In the genomic region with DNA sequence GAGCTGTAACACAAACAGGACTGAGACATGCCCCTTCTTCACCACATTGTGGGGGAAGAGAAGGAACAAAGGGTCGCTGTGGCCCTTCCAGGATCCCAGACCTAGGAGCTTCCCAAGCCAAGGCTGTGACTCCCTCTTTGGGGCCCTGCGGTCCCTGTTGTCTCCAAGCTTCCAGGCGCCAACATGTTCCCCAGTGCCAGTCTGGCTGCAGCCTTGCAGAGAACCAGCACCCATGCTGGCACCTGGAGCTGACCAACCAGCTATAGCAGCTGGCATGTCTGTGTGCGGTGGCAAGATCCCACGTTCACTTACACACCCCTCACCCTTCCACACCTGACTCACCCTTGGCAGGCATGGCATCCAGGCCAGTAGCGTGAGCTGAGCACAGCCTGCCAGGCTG, we compare ENCODE assay signal across 1 cellular context.
TF ChIP-seq lines count a peak whose summit lies in the region.

No MANE protein-coding gene starts in this region.

TF ChIP-seq in HepG2, 621 proteins besides CTCF, POLR2A, EP300 and RAD21:
- no peak for TF ChIP-seq ZBTB40 (IDR thresholded peaks at IDR 0.05)
- no peak for TF ChIP-seq ZBTB40 (CRISPR knock-in tag; IDR thresholded peaks at IDR 0.05)
- 0 out of 2 replicates have a peak, but pooled peaks have one; percentile 30 for TF ChIP-seq HNRNPL (IDR thresholded peaks at IDR 0.05; ENCODE audit: low read depth, low read length)
- TF ChIP-seq ZNF292 (CRISPR knock-in tag; IDR thresholded peaks at IDR 0.05; ENCODE audit: borderline replicate concordance, low read depth): no peak
- no peak for TF ChIP-seq MXI1 (IDR thresholded peaks at IDR 0.05; ENCODE audit: borderline replicate concordance, low read depth, low read length)
- TF ChIP-seq, protein P1, sequence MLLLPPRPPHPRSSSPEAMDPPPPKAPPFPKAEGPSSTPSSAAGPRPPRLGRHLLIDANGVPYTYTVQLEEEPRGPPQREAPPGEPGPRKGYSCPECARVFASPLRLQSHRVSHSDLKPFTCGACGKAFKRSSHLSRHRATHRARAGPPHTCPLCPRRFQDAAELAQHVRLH (CRISPR knock-in tag; IDR thresholded peaks at IDR 0.05; ENCODE audit: borderline replicate concordance, low read depth): no peak
- no peak for TF ChIP-seq ZMAT5 (CRISPR knock-in tag; IDR thresholded peaks at IDR 0.05; ENCODE audit: borderline replicate concordance, low read depth)
